8 cellular contexts compared by ENCODE assay signal in the genomic region with DNA sequence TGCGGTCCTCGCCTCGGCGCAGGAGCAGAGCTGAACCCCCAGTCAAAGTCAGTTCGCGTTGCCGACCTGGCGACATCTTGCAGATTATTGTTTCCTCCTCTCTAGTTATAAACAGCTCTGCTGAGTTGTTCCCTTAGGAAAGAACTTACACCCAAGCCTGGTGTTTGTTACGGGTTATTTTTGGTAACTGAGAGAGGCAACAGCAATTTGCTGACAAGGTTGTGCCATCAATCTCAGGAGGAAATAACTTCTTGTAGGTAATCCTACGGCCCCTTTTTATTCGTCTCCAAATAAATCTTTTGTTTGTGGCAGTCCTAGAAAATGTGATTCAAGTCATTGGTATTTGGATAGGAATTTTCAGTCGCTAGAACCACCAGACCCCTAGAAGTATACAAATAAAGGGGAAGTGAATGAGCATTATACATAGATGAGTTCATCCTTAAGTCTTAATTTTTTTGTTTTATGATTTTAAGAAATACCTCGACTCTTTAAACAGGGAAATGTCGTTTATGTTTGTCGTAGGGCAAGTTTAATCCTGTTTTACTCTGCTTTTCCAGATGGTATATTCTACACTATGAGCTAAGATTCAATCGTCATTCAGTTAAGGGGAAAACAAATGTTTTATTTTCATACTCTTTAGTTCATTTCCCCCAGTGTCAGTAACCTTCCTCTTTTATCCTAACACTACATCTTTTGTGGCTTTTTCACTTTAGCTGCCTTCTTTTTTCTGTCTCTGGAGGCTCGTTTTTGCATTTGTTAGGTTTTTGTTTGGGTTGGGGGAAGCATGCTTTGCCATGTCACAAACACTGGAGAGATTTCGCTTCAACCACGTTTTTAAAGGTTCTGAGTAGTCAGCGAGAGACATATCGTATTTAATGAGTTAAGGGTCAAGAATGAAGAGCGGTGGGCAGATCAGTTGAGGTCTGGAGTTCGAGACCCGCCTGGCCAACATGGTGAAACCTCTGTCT. TPM values are rescaled to one million over a fixed set of nuclear protein-coding genes. Genes with fewer than 3 reads are reported as not detected.
DNase-seq lines count a peak whose midpoint lies in the region; ATAC-seq and TF ChIP-seq lines count a peak whose summit lies in the region.

No MANE protein-coding gene starts in this region.

- H3K4me3 ChIP-seq in gastrocnemius medialis = peak overlapping the region; percentile 74 to 90 (median 82)

- peak; percentile 83 to 87 for TF ChIP-seq POLR2A in gastrocnemius medialis (IDR thresholded peaks at IDR 0.05)

- ATAC-seq in gastrocnemius medialis (peak; percentile 91), HG02678 (IDR thresholded peaks at IDR 0.05; ENCODE audit: unreplicated experiment) (no peak)

- no peaks in the 10 kb centered on the region for H3K27me3 Mint-ChIP-seq in activated naive CD4-positive, alpha-beta T cell treated with anti-CD3 and anti-CD28 coated beads, Interleukin-2, amount 50 U/mL, for 24 hours

- intact Hi-C loops in gastrocnemius medialis (cut with DNase I; ENCODE audit: low total_unique reads) = loop anchor here (1.0 to 10.0 kb wide), 3 partner anchors 66 to 208 kb away; a partner anchor contains a TSS

- peaks cover 14% of the 10 kb centered on the region for H3K36me3 Mint-ChIP-seq in activated naive CD4-positive, alpha-beta T cell treated with anti-CD3 and anti-CD28 coated beads, Interleukin-2, amount 50 U/mL, for 24 hours

- H3K4me1 Mint-ChIP-seq in activated naive CD4-positive, alpha-beta T cell treated with anti-CD3 and anti-CD28 coated beads, Interleukin-2, amount 50 U/mL, for 24 hours = peaks cover 36% of the 10 kb centered on the region

- H3K27ac ChIP-seq in gastrocnemius medialis = peak overlapping the region; percentile 94 to 99 (median 98)

- in situ Hi-C loops in gastrocnemius medialis (cut with MboI; ENCODE audit: low sequenced_read_pairs in 4 of 4) = no loop called here

- TF ChIP-seq CTCF in gastrocnemius medialis (IDR thresholded peaks at IDR 0.05 in 4 of 5, conservative IDR thresholded peaks at IDR 0.05 in 1 of 5) = no peak

- peaks cover 0 to 8% of the 10 kb centered on the region in 2 donors for H3K36me3 ChIP-seq in gastrocnemius medialis

- H3K9me3 ChIP-seq in gastrocnemius medialis = no peaks in the 10 kb centered on the region

- H3K9me3 Mint-ChIP-seq in activated naive CD4-positive, alpha-beta T cell treated with anti-CD3 and anti-CD28 coated beads, Interleukin-2, amount 50 U/mL, for 24 hours = no peaks in the 10 kb centered on the region

- DNase-seq in NCI-H2029 treated with DMSO at 0.1 percent for 48 hours (lab: John Stamatoyannopoulos, UW) = peak; percentile 22
- no peak for DNase-seq in NCI-H2029 (lab: John Stamatoyannopoulos, UW)
- DNase-seq in LHCN-M2 (ENCODE audit: low read depth) = peak; percentile 21
- DNase-seq in hepatic stellate cell (ENCODE audit: low spot score) = peak; percentile 57
- peak; percentile 47 to 50 for DNase-seq in gastrocnemius medialis
- no peak for DNase-seq in effector CD8-positive, alpha-beta T cell (lab: John Stamatoyannopoulos, UW)

- H3K27me3 ChIP-seq in gastrocnemius medialis = no peaks in the 10 kb centered on the region

- H3K27ac Mint-ChIP-seq in activated naive CD4-positive, alpha-beta T cell treated with anti-CD3 and anti-CD28 coated beads, Interleukin-2, amount 50 U/mL, for 24 hours = peak overlapping the region; percentile 87

- peaks cover 21 to 23% of the 10 kb centered on the region in 2 donors for H3K4me1 ChIP-seq in gastrocnemius medialis

- peak overlapping the region; percentile 90 for H3K4me3 Mint-ChIP-seq in activated naive CD4-positive, alpha-beta T cell treated with anti-CD3 and anti-CD28 coated beads, Interleukin-2, amount 50 U/mL, for 24 hours

RNA-seq across cellular contexts. Expression of a gene that starts 1.2 kb away (rescaled TPM):
- total RNA-seq in LHCN-M2 (2014; rRNA removed) = 4.6 and 4.9 TPM in 2 replicates
- polyA plus RNA-seq in LHCN-M2 (2012) = 1.0 TPM
- total RNA-seq in gastrocnemius medialis = 10 to 100 TPM; 18.1 to 54.6 (median 26.3) TPM

RNA-seq across cellular contexts. Expression of a gene that starts 29.2 kb away (rescaled TPM):
- total RNA-seq in LHCN-M2 (2014; rRNA removed) = not detected in 2 replicates
- 0.04 TPM for polyA plus RNA-seq in LHCN-M2 (2012)
- total RNA-seq in gastrocnemius medialis = under 1 TPM in 2 of 4 donors, not detected in 2; 0.31 to 0.33 TPM

Comparison
In these comparisons a context has a peak if more than half of its experiments do, and no peak if none do; other contexts are left out.
1. DNase-seq: peak in NCI-H2029 treated with DMSO at 0.1 percent for 48 hours (single experiment), LHCN-M2 (single experiment), hepatic stellate cell (single experiment) and gastrocnemius medialis (2 of 2); none in NCI-H2029 (single experiment) and effector CD8-positive, alpha-beta T cell (single experiment).